ENCODE assay signal across 17 cellular contexts in the genomic region with DNA sequence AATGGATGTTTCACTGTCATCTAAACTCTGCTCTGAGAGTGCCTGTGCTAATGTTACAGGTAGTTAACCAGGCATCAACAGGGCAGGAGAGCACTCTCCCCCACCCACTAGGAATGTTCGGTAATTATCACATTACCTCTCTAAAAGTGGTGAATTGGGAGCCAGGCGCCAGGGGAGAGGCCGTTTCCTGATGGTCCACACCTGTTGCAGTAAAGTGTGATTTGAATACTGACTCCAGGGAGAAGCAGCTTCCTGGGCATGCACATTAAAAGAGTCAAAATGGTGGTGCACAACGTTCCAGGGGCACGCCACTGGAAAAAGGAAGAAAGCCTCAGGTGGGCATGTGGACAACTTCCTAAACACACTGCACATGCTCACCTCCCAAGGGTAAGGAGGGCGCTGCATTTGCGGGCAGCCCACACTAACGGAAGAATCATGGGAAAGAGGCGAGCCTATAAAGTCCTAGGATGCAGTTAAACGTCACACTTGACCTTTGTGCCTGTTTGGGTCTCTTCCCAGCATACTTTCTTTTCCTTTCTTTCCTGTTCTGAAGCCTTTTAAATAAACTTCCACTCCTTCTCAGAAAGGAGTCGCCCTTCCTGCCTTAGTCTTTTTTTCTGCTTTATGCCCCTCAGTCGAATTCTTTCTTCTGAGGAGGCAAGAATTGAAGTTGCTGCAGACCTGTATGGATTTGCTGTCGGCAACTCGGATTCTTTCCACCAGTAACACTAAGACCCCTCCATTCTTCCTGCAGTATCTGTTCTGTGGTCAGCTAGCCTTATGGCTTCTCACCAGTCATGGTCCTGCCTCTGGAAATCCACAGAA. TPM values are rescaled to one million over a fixed set of nuclear protein-coding genes. Genes with fewer than 3 reads are reported as not detected.
A peak's percentile ranks its signal among the peaks of the same experiment; 100 is the strongest.
DNase-seq lines count a peak whose midpoint lies in the region; ATAC-seq and TF ChIP-seq lines count a peak whose summit lies in the region.
"Had no signal": no experiment of that assay in that cellular context is flagged by ENCODE, and none has a peak within 500 bp of the region (broad histone marks: within the 10 kb centered on the region; RNA-seq: fewer than 3 reads in every experiment).

No MANE protein-coding gene starts in this region.

- H3K4ac ChIP-seq in trophoblast cell (ENCODE audit: low read depth, low read length): no peak overlapping the region

- H2AK5ac ChIP-seq in trophoblast cell (ENCODE audit: low read length): no peak overlapping the region

- H3K27me3 ChIP-seq in Caco-2 (replicated peaks; ENCODE audit: control insufficient read depth, insufficient read depth, low read length) (no peaks in the 10 kb centered on the region), trophoblast cell (ENCODE audit: insufficient read depth, low read length) (no peaks in the 10 kb centered on the region), thyroid gland (no peaks in the 10 kb centered on the region)

- ATAC-seq in mucosa of descending colon: peak; percentile 95

- H3K4me1 Mint-ChIP-seq in Caco-2 (ENCODE audit: low read depth, unreplicated experiment): peaks cover 10% of the 10 kb centered on the region

- H4K8ac ChIP-seq in trophoblast cell (ENCODE audit: low read depth, low read length): no peak overlapping the region

- H3K27ac ChIP-seq in trophoblast cell (ENCODE audit: low read depth, low read length): no peak overlapping the region
- no peak overlapping the region for H3K27ac ChIP-seq in thyroid gland
- H3K27ac ChIP-seq: RWPE1 had no signal

- H3K4me1 ChIP-seq in Caco-2 (peaks cover 14% of the 10 kb centered on the region), mucosa of descending colon (ENCODE audit: low read depth) (peaks cover 19% of the 10 kb centered on the region), trophoblast cell (ENCODE audit: control insufficient read depth in 1 of 2, insufficient read depth in 2 of 2, low read length in 2 of 2) (peaks cover 0 to 8% of the 10 kb centered on the region in 2 experiments), thyroid gland (peaks cover 0 to 5% of the 10 kb centered on the region in 2 donors)

- H3K79me2 ChIP-seq in trophoblast cell (ENCODE audit: control insufficient read depth, insufficient read depth, low read length, poor library complexity): no peaks in the 10 kb centered on the region

- CTCF ChIA-PET in Caco-2 (lab: Charles Lee): no interaction called here

- no peak overlapping the region for H3K4me2 ChIP-seq in trophoblast cell (ENCODE audit: low read length)

- H4K91ac ChIP-seq in trophoblast cell (ENCODE audit: low read depth, low read length): no peak overlapping the region

- H3K9ac ChIP-seq in trophoblast cell (ENCODE audit: low read length): no peak overlapping the region

- peak in 1 of 2 experiments; percentile 11 for TF ChIP-seq CTCF in Caco-2 (IDR thresholded peaks at IDR 0.05; ENCODE audit: insufficient read depth in 1 of 2, low read depth in 1 of 2, low read length in 1 of 2, severe bottlenecking in 1 of 2, unreplicated experiment in 1 of 2)
- no peak for TF ChIP-seq CTCF in mucosa of descending colon (IDR thresholded peaks at IDR 0.05)
- no peak for TF ChIP-seq CTCF in thyroid gland (IDR thresholded peaks at IDR 0.05)

- no peaks in the 10 kb centered on the region for H3K27me3 Mint-ChIP-seq in Caco-2 (ENCODE audit: insufficient read depth, unreplicated experiment)
- H3K27me3 Mint-ChIP-seq: activated CD4-positive, alpha-beta memory T cell treated with anti-CD3 and anti-CD28 coated beads for 36 hours; progenitor cell of endocrine pancreas had no signal

- no peaks in the 10 kb centered on the region for H3K36me3 Mint-ChIP-seq in Caco-2 (ENCODE audit: insufficient read depth, unreplicated experiment)
- H3K36me3 Mint-ChIP-seq: activated CD4-positive, alpha-beta memory T cell treated with anti-CD3 and anti-CD28 coated beads for 36 hours had no signal

- no peak overlapping the region for H4K12ac ChIP-seq in trophoblast cell (ENCODE audit: low read depth, low read length)

- H3K36me3 ChIP-seq in Caco-2 (ENCODE audit: control insufficient read depth, insufficient read depth, low read length) (no peaks in the 10 kb centered on the region), mucosa of descending colon (ENCODE audit: low read depth) (no peaks in the 10 kb centered on the region), trophoblast cell (ENCODE audit: control insufficient read depth in 1 of 2, insufficient read depth in 2 of 2, low read length in 2 of 2) (no peaks in the 10 kb centered on the region), thyroid gland (no peaks in the 10 kb centered on the region)

- H3K4me3 Mint-ChIP-seq in Caco-2 (ENCODE audit: unreplicated experiment): peak overlapping the region; percentile 71
- H3K4me3 Mint-ChIP-seq: activated CD4-positive, alpha-beta memory T cell treated with anti-CD3 and anti-CD28 coated beads for 36 hours had no signal

- H3K9me3 ChIP-seq in Caco-2: no peaks in the 10 kb centered on the region
- peaks cover under 1% of the 10 kb centered on the region for H3K9me3 ChIP-seq in mucosa of descending colon
- H3K9me3 ChIP-seq in trophoblast cell (ENCODE audit: insufficient read depth, low read depth, low read length): no peaks in the 10 kb centered on the region
- H3K9me3 ChIP-seq in thyroid gland: no peaks in the 10 kb centered on the region

- no peak overlapping the region for H2BK5ac ChIP-seq in trophoblast cell (ENCODE audit: low read depth, low read length, poor library complexity)

- intact Hi-C loops in Caco-2 (cut with micrococcal nuclease; ENCODE audit: unreplicated experiment) (loop anchor here (1.0 kb wide), 1 partner anchor 67 kb away; no protein-coding TSS in a partner anchor), mucosa of descending colon (cut with DNase I, micrococcal nuclease) (no loop called here), thyroid gland (cut with DNase I) (no loop called here)

- BruUV-seq in Caco-2 (replicated peaks; lab: Mats Ljungman, UMichigan): no TSS peak

- H3K23ac ChIP-seq in trophoblast cell (ENCODE audit: low read length): no peak overlapping the region

- no peak overlapping the region for H3K14ac ChIP-seq in trophoblast cell (ENCODE audit: low read length)

- POLR2A ChIA-PET in Caco-2 (lab: Charles Lee): no interaction called here

- TF ChIP-seq POLR2A in thyroid gland (IDR thresholded peaks at IDR 0.05): no peak

- peak overlapping the region; percentile 33 for H3K4me3 ChIP-seq in Caco-2 (ENCODE audit: low read depth, low read length)
- H3K4me3 ChIP-seq in mucosa of descending colon: no peak overlapping the region
- H3K4me3 ChIP-seq in trophoblast cell (ENCODE audit: low read depth, low read length): no peak overlapping the region
- H3K4me3 ChIP-seq in thyroid gland (replicated peaks in 1 of 3): no peak overlapping the region

- no peak overlapping the region for H3K18ac ChIP-seq in trophoblast cell (ENCODE audit: low read length)

- H2BK12ac ChIP-seq in trophoblast cell (ENCODE audit: low read length): no peak overlapping the region

- peak overlapping the region; percentile 71 for H3K27ac Mint-ChIP-seq in Caco-2 (ENCODE audit: unreplicated experiment)
- H3K27ac Mint-ChIP-seq: activated CD4-positive, alpha-beta memory T cell treated with anti-CD3 and anti-CD28 coated beads for 36 hours; progenitor cell of endocrine pancreas had no signal

- H3K79me1 ChIP-seq in trophoblast cell (ENCODE audit: low read length): no peaks in the 10 kb centered on the region

- no peak overlapping the region for H2BK120ac ChIP-seq in trophoblast cell (ENCODE audit: insufficient read depth, low read length, poor library complexity)

- peak; percentile 46 to 64 for DNase-seq in Caco-2
- peak; percentile 85 for DNase-seq in LoVo (ENCODE audit: low spot score)
- DNase-seq in dermis blood vessel endothelial cell: peak; percentile 37
- peak; percentile 69 to 89 (median 71) for DNase-seq in mucosa of descending colon
- DNase-seq in trophoblast cell: no peak
- no peak for DNase-seq in HPDE6-E6E7 (ENCODE audit: extremely low spot score)
- no peak for DNase-seq in activated CD4-positive, alpha-beta T cell treated with anti-CD3 and anti-CD28 coated beads for 4 hours
- no peak for DNase-seq in thyroid gland
- DNase-seq: activated CD4-positive, alpha-beta memory T cell treated with anti-CD3 and anti-CD28 coated beads for 36 hours; amniotic stem cell; cortex of kidney; KBM-7; midbrain; NCI-H2227 treated with DMSO at 0.1 percent for 48 hours; stimulated activated CD4-positive, alpha-beta T cell treated with anti-CD3 and anti-CD28 coated beads, Interleukin-4, amount 100 ng/mL, for 1 hour had no signal

- no CpG with 5 or more reads among the region's 14 CpGs for WGBS in trophoblast cell (ENCODE audit: extremely low coverage, insufficient coverage, insufficient read length)
- WGBS in thyroid gland, 2 donors: 68 to 80% methylated on average over 14 of the region's 14 CpGs

- H2AFZ ChIP-seq in trophoblast cell (ENCODE audit: insufficient read depth, low read length, poor library complexity): no peak overlapping the region

- no peaks in the 10 kb centered on the region for H3K9me3 Mint-ChIP-seq in Caco-2 (ENCODE audit: unreplicated experiment)
- H3K9me3 Mint-ChIP-seq: activated CD4-positive, alpha-beta memory T cell treated with anti-CD3 and anti-CD28 coated beads for 36 hours had no signal

RNA-seq across cellular contexts. Expression of a gene that starts 28.9 kb away (rescaled TPM):
- total RNA-seq in Caco-2 (2022) (8.8 and 9.3 TPM in 2 replicates), dermis blood vessel endothelial cell (19.9 and 26.0 TPM in 2 replicates), mucosa of descending colon (100 to 1,000 TPM in 1 of 3 donors, 10 to 100 TPM in 2; 57.6 to 122 (median 72.1) TPM), thyroid gland (100 to 1,000 TPM in 2 of 4 donors, 10 to 100 TPM in 2; 66.4 to 137 (median 104) TPM)
- polyA plus RNA-seq in trophoblast cell (2013): 1.6 and 1.7 TPM in 2 replicates

Comparison
In these comparisons a context has a peak if more than half of its experiments do, and no peak if none do; other contexts are left out.
1. DNase-seq: peak in Caco-2 (2 of 2), LoVo (single experiment), dermis blood vessel endothelial cell (single experiment) and mucosa of descending colon (3 of 3); none in trophoblast cell (0 of 2), HPDE6-E6E7 (single experiment), activated CD4-positive, alpha-beta T cell treated with anti-CD3 and anti-CD28 coated beads for 4 hours (0 of 2) and thyroid gland (0 of 2).